ENCODE assay signal across 1 cellular context in genomic region chr1:85608851-85609250, GRCh38.
TF ChIP-seq lines count a peak whose summit lies in the region.

No MANE protein-coding gene starts in this region.

TF ChIP-seq in IMR-90, 13 proteins besides CTCF, POLR2A, EP300 and RAD21 (continued from another document):
- no peak for TF ChIP-seq USF2 (IDR thresholded peaks at IDR 0.05; ENCODE audit: low read depth, low read length)
- no peak for TF ChIP-seq NFE2L2 (IDR thresholded peaks at IDR 0.05; ENCODE audit: low read depth, low read length)
- no peak for TF ChIP-seq MAFK (IDR thresholded peaks at IDR 0.05; ENCODE audit: low read depth, low read length)
- TF ChIP-seq CHD1 (IDR thresholded peaks at IDR 0.05; ENCODE audit: low read depth, low read length) = no peak
- no peak for TF ChIP-seq BHLHE40 (IDR thresholded peaks at IDR 0.05; ENCODE audit: low read depth, low read length)
- TF ChIP-seq MAZ (IDR thresholded peaks at IDR 0.05; ENCODE audit: borderline replicate concordance, low read depth, low read length) = no peak
- no peak for TF ChIP-seq ELK1 (IDR thresholded peaks at IDR 0.05; ENCODE audit: borderline replicate concordance, low read depth, low read length)
- TF ChIP-seq SMC3 (IDR thresholded peaks at IDR 0.05; ENCODE audit: low read depth, low read length) = no peak
- TF ChIP-seq FOS (IDR thresholded peaks at IDR 0.05; ENCODE audit: low read depth, low read length) = no peak
